Comparison of ENCODE assay signal across 24 cellular contexts in the genomic region with DNA sequence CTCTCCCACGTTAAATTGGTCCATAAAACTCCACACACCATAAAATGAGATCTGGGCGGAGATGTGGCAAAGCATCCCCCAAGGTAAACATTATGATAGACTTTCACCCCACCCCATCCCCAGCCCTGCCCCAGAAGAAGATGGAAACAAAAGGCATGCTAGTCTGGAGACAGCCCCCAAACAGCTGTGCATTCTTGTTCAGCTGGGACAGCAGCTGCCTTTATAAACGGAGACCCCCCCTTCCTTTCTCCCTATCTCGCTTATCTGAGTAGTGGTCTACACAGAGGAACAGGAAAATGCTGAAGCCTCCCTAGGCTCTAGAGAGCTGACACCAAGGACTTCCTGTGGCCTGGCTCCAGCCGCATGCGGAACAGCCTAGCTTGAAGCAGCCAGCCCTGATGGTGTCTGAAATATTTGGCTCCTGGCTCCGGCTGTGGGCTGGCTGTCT.
DNase-seq lines count a peak whose midpoint lies in the region; ATAC-seq and TF ChIP-seq lines count a peak whose summit lies in the region.
"Had no signal": no experiment of that assay in that cellular context is flagged by ENCODE, and none has a peak within 500 bp of the region (broad histone marks: within the 10 kb centered on the region; RNA-seq: fewer than 3 reads in every experiment).

No MANE protein-coding gene starts in this region.

- TF ChIP-seq CTCF in heart right ventricle (IDR thresholded peaks at IDR 0.05) (no peak), colonic mucosa (IDR thresholded peaks at IDR 0.05) (no peak), smooth muscle cell (IDR thresholded peaks at IDR 0.05; ENCODE audit: borderline replicate concordance, insufficient read depth, poor library complexity, severe bottlenecking) (no peak)

- H4K20me1 ChIP-seq in smooth muscle cell (ENCODE audit: low read depth) = no peaks in the 10 kb centered on the region

- intact Hi-C loops in Right ventricle myocardium inferior (cut with DNase I) (no loop called here), heart right ventricle (cut with DNase I) (no loop called here), colonic mucosa (cut with DNase I) (no loop called here)

- H3K9me3 ChIP-seq in heart right ventricle = no peaks in the 10 kb centered on the region
- H3K9me3 ChIP-seq in colonic mucosa = no peaks in the 10 kb centered on the region
- H3K9me3 ChIP-seq in smooth muscle cell (replicated peaks; ENCODE audit: low read depth) = no peaks in the 10 kb centered on the region
- H3K9me3 ChIP-seq: body of pancreas, gastroesophageal sphincter, psoas muscle, thyroid gland had no signal

- H3F3A ChIP-seq in smooth muscle cell (ENCODE audit: low read depth) = no peaks in the 10 kb centered on the region

- 31 to 35% methylated on average over 7 of the region's 7 CpGs for WGBS in heart right ventricle, 2 donors
- WGBS in smooth muscle cell (ENCODE audit: low lambda C conversion rate) = 50% methylated on average over 7 of the region's 7 CpGs

- DNase-seq in Right ventricle myocardium inferior (ENCODE audit: missing footprints) = peak; percentile 64
- no peak for DNase-seq in heart right ventricle
- peak; percentile 70 for DNase-seq in colonic mucosa
- peak; percentile 19 for DNase-seq in mucosa of gallbladder (ENCODE audit: low spot score)
- no peak for DNase-seq in smooth muscle cell (lab: John Stamatoyannopoulos, UW; ENCODE audit: unreplicated experiment)
- no peak for DNase-seq in left lobe of liver (ENCODE audit: low spot score)
- no peak for DNase-seq in SIG-M5 treated with dmso at 0.1 percent for 504 hours (lab: John Stamatoyannopoulos, UW; ENCODE audit: unreplicated experiment)
- DNase-seq: activated CD4-positive, alpha-beta T cell treated with anti-CD3 and anti-CD28 coated beads for 48 hours; activated naive CD4-positive, alpha-beta T cell; activated T-cell treated with anti-CD3 and anti-CD28 coated beads, Interleukin-2, amount 50 U/mL, for 24 hours; CD8-positive, alpha-beta memory T cell; NCI-H1105; NCI-H187 treated with DMSO at 0.1 percent for 48 hours; NCI-H345; NCI-H774; nucleus accumbens; stimulated activated naive CD8-positive, alpha-beta T cell treated with anti-CD3 and anti-CD28 coated beads, Interleukin-15, amount 100 ng/mL, for 72 hours had no signal

- H3K4me2 ChIP-seq in smooth muscle cell = no peak overlapping the region

- H3K4me1 ChIP-seq in heart right ventricle (no peaks in the 10 kb centered on the region), colonic mucosa (no peaks in the 10 kb centered on the region), smooth muscle cell (ENCODE audit: low read depth) (no peaks in the 10 kb centered on the region)
- H3K4me1 ChIP-seq: body of pancreas, gastroesophageal sphincter, psoas muscle, thyroid gland had no signal

- H3K79me2 ChIP-seq in smooth muscle cell (ENCODE audit: low read depth) = no peaks in the 10 kb centered on the region

- H3K4me3 ChIP-seq in heart right ventricle (no peak overlapping the region), colonic mucosa (no peak overlapping the region), smooth muscle cell (no peak overlapping the region)
- H3K4me3 ChIP-seq: body of pancreas, gastroesophageal sphincter, psoas muscle, thyroid gland had no signal

- H3K27me3 ChIP-seq in heart right ventricle (no peaks in the 10 kb centered on the region), colonic mucosa (no peaks in the 10 kb centered on the region), smooth muscle cell (ENCODE audit: low read depth) (no peaks in the 10 kb centered on the region)
- H3K27me3 ChIP-seq: body of pancreas, gastroesophageal sphincter, thyroid gland had no signal

- H3K9ac ChIP-seq in colonic mucosa (ENCODE audit: low read depth in 2 of 2, low read length in 2 of 2) (no peak overlapping the region), smooth muscle cell (ENCODE audit: low read depth) (no peak overlapping the region)

- peak overlapping the region; percentile 66 for H2AFZ ChIP-seq in smooth muscle cell (ENCODE audit: low read depth)

- H3K36me3 ChIP-seq in heart right ventricle (no peaks in the 10 kb centered on the region), colonic mucosa (no peaks in the 10 kb centered on the region), smooth muscle cell (ENCODE audit: low read depth) (no peaks in the 10 kb centered on the region)
- H3K36me3 ChIP-seq: gastroesophageal sphincter, thyroid gland had no signal

- ATAC-seq in Right ventricle myocardium inferior (no peak), heart right ventricle (no peak), HG02840 (IDR thresholded peaks at IDR 0.05; ENCODE audit: low FRiP score, unreplicated experiment) (no peak), left lobe of liver (no peak)
- ATAC-seq: body of pancreas; gastroesophageal sphincter; psoas muscle; stimulated activated naive CD8-positive, alpha-beta T cell treated with anti-CD3 and anti-CD28 coated beads, Interleukin-15, amount 100 ng/mL, for 72 hours had no signal

- no peak overlapping the region for H3K27ac ChIP-seq in heart right ventricle
- no peak overlapping the region for H3K27ac ChIP-seq in colonic mucosa
- H3K27ac ChIP-seq in smooth muscle cell (ENCODE audit: low read depth) = no peak overlapping the region
- H3K27ac ChIP-seq: body of pancreas, gastroesophageal sphincter, psoas muscle, RWPE1, thyroid gland, VCaP had no signal

Comparison
In these comparisons a context has a peak if more than half of its experiments do, and no peak if none do; other contexts are left out.
1. DNase-seq: peak in Right ventricle myocardium inferior (single experiment), colonic mucosa (single experiment) and mucosa of gallbladder (single experiment); none in heart right ventricle (0 of 2), smooth muscle cell (single experiment), left lobe of liver (single experiment) and SIG-M5 treated with dmso at 0.1 percent for 504 hours (single experiment).